In the genomic region with DNA sequence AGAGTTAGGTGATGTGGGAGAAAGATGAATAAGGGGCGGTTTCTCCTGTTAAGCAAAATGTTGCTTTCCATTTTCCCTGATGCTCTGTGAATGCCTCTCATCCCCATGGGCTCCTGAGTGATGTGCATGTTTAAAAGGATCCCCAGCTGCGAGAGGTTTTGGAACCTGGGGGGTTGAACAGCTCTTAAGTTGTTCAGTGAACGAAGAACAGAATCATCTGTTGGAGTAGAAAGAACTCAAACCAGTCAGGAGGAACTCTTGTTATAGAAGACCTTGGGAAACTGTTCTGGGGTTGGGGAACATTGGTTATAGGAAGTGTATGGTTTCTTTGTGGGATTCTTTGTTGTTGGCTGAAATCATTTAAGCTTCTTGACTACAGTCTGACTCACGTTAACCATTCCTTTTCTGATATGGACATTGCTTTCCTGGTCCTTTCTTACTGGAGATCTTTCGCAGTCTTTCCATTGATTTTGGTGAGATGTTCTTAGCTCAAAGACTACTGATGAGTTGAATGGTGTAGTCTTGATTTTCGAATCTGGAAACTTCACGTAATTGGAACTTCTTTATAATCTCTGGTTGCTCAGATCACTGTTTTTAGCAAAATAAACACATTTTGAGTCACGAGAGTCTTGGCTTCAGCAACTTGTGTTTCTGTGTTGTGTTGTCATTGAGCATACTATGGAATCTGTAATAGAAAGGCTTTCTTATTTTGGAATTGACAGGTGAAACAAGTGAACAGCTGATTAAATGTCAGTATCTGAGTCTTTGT, we compare ENCODE assay signal across 8 cellular contexts. TPM values are rescaled to one million over a fixed set of nuclear protein-coding genes. Genes with fewer than 3 reads are reported as not detected.
DNase-seq lines count a peak whose midpoint lies in the region; ATAC-seq and TF ChIP-seq lines count a peak whose summit lies in the region.

No MANE protein-coding gene starts in this region.

- H3K4ac ChIP-seq in mesendoderm (ENCODE audit: low read depth, low read length) = peak overlapping the region; percentile 95

- no peak for ATAC-seq in GM19397 (IDR thresholded peaks at IDR 0.05; ENCODE audit: unreplicated experiment)
- ATAC-seq in GM21423 (IDR thresholded peaks at IDR 0.05; ENCODE audit: unreplicated experiment) = no peak

- peak overlapping the region; percentile 75 for H3K4me3 ChIP-seq in mesendoderm (ENCODE audit: low read length)
- peak overlapping the region; percentile 62 to 86 for H3K4me3 ChIP-seq in vagina

- intact Hi-C loops in vagina (cut with DNase I) = no loop called here

- no peak overlapping the region for H2BK120ac ChIP-seq in mesendoderm (ENCODE audit: low read depth, low read length)

- H2BK15ac ChIP-seq in mesendoderm (replicated peaks; ENCODE audit: low read depth) = peak overlapping the region; percentile 39

- H3K79me1 ChIP-seq in mesendoderm (ENCODE audit: low read length) = peaks cover 1% of the 10 kb centered on the region

- H3K4me1 Mint-ChIP-seq in brain = peaks cover 70% of the 10 kb centered on the region

- H3K4me2 ChIP-seq in mesendoderm (ENCODE audit: low read length) = peak overlapping the region; percentile 36

- peak overlapping the region; percentile 77 for H3K9ac ChIP-seq in mesendoderm (ENCODE audit: low read length)

- peak overlapping the region; percentile 85 to 95 (median 94) for H3K4me3 Mint-ChIP-seq in brain

- no peaks in the 10 kb centered on the region for H3K27me3 Mint-ChIP-seq in brain

- H4K5ac ChIP-seq in mesendoderm (ENCODE audit: low read length) = no peak overlapping the region

- H3K27me3 ChIP-seq in mesendoderm (ENCODE audit: insufficient read depth, low read length, poor library complexity) (no peaks in the 10 kb centered on the region), vagina (no peaks in the 10 kb centered on the region)

- peaks cover 38% of the 10 kb centered on the region for H3K79me2 ChIP-seq in mesendoderm (ENCODE audit: control insufficient read depth, insufficient read depth, low read length)

- H2BK5ac ChIP-seq in mesendoderm (ENCODE audit: low read length) = no peak overlapping the region

- TF ChIP-seq POLR2A in vagina (IDR thresholded peaks at IDR 0.05) = no peak

- H3K36me3 Mint-ChIP-seq in brain = peaks cover 25% of the 10 kb centered on the region

- H3K9me3 ChIP-seq in vagina = no peaks in the 10 kb centered on the region

- H3K56ac ChIP-seq in mesendoderm (ENCODE audit: low read length) = peak overlapping the region; percentile 80

- H2AK5ac ChIP-seq in mesendoderm (ENCODE audit: low read length) = peak overlapping the region; percentile 10

- peak overlapping the region; percentile 22 for H3K18ac ChIP-seq in mesendoderm (ENCODE audit: low read length)

- no peak overlapping the region for H3K23ac ChIP-seq in mesendoderm (ENCODE audit: low read length)

- TF ChIP-seq CTCF in brain (conservative IDR thresholded peaks at IDR 0.05) = no peak
- TF ChIP-seq CTCF in vagina (IDR thresholded peaks at IDR 0.05) = no peak

- H3K27ac ChIP-seq in mesendoderm (ENCODE audit: low read depth, low read length) (peak overlapping the region; percentile 96), vagina (peak overlapping the region; percentile 100)

- H3K27ac Mint-ChIP-seq in brain = peak overlapping the region; percentile 98 to 100 (median 100)

- H4K8ac ChIP-seq in mesendoderm (ENCODE audit: low read depth, low read length) = no peak overlapping the region

- no CpG with 5 or more reads among the region's 8 CpGs for WGBS in mesendoderm (ENCODE audit: extremely low coverage, insufficient coverage, low lambda C conversion rate)

- no peaks in the 10 kb centered on the region for H3K36me3 ChIP-seq in mesendoderm (ENCODE audit: control insufficient read depth, insufficient read depth, low read length)
- H3K36me3 ChIP-seq in vagina = no peaks in the 10 kb centered on the region

- no peaks in the 10 kb centered on the region for H3K9me3 Mint-ChIP-seq in brain

- H3K4me1 ChIP-seq in mesendoderm (ENCODE audit: control insufficient read depth, low read depth, low read length) (no peaks in the 10 kb centered on the region), vagina (peaks cover 65% of the 10 kb centered on the region)

- DNase-seq in ELR (ENCODE audit: low read depth) (peak; percentile 78), NCI-H1092 (lab: John Stamatoyannopoulos, UW) (peak; percentile 25), mesendoderm (no peak), vagina (ENCODE audit: extremely low spot score in 2 of 2) (no peak), NCI-H226 (no peak)

RNA-seq across cellular contexts. Expression of a gene that starts 1.3 kb away (rescaled TPM):
- polyA plus RNA-seq in brain (ENCODE audit: insufficient read depth, low read depth, low replicate concordance) = 34.9 TPM
- polyA plus RNA-seq in mesendoderm (2013, experiment 1 of 2) = 26.1 TPM
- 24.3 TPM for polyA plus RNA-seq in mesendoderm (2013, experiment 2 of 2)
- total RNA-seq in vagina = 35.1 TPM

RNA-seq across cellular contexts. Expression of a gene that starts 21.0 kb away (rescaled TPM):
- 26.8 TPM for polyA plus RNA-seq in brain (ENCODE audit: insufficient read depth, low read depth, low replicate concordance)
- polyA plus RNA-seq in mesendoderm (2013, experiment 1 of 2) = 11.8 TPM
- 10.8 TPM for polyA plus RNA-seq in mesendoderm (2013, experiment 2 of 2)
- total RNA-seq in vagina = 18.4 TPM

RNA-seq across cellular contexts. Expression of a gene that starts 58.2 kb away (rescaled TPM):
- polyA plus RNA-seq in brain (ENCODE audit: insufficient read depth, low read depth, low replicate concordance) = 1.8 TPM
- 2.1 TPM for polyA plus RNA-seq in mesendoderm (2013, experiment 1 of 2)
- polyA plus RNA-seq in mesendoderm (2013, experiment 2 of 2) = 2.4 TPM
- total RNA-seq in vagina = 32.7 TPM

Comparison
In these comparisons a context has a peak if more than half of its experiments do, and no peak if none do; other contexts are left out.
1. DNase-seq: peak in ELR (single experiment) and NCI-H1092 (single experiment); none in mesendoderm (single experiment), vagina (0 of 2) and NCI-H226 (single experiment).